Comparison of ENCODE assay signal across 8 cellular contexts in the genomic region with DNA sequence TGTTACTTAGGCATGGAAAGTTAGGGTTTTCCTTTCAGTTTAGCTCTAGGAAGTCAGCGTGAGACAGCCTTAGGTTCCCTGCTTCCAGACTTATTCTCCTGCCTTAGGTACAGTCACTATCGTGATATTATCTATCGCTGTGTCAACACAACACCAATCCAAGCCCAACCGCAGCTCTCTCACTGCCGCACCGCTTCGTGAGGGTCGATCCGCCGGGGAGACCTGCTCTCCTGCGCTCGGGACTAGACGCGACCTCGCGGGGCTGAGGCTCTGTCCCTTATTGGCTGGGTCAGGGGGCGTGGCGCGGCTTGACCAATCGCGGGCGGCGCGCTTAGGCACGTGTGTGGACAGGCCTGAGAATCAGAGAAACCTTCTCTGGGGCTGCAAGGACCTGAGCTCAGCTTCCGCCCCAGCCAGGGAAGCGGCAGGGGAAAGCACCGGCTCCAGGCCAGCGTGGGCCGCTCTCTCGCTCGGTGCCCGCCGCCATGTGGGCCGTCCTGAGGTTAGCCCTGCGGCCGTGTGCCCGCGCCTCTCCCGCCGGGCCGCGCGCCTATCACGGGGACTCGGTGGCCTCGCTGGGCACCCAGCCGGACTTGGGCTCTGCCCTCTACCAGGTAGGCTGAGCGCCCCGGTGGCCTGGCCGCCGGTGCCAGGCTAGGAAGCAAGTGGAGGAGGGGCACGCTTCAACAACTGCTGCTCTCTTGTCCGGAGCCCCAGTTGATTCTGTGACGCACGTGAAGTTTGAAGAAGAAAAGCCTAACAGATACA. TPM values are rescaled to one million over a fixed set of nuclear protein-coding genes. Genes with fewer than 3 reads are reported as not detected.
DNase-seq lines count a peak whose midpoint lies in the region; ATAC-seq and TF ChIP-seq lines count a peak whose summit lies in the region.

A gene (plus strand): TSS at position 400 of the 768 bp plus-strand sequence. CDS start 86 bp downstream, at position 486.

- H3K79me2 ChIP-seq in fibroblast of lung (ENCODE audit: control insufficient read depth, insufficient read depth, low read length): no peaks in the 10 kb centered on the region

- H3K4me1 ChIP-seq in fibroblast of lung (ENCODE audit: control insufficient read depth, extremely low read depth, insufficient read depth, low read length): no peaks in the 10 kb centered on the region
- peaks cover 16 to 34% of the 10 kb centered on the region in 2 donors for H3K4me1 ChIP-seq in naive thymus-derived CD4-positive, alpha-beta T cell (ENCODE audit: control insufficient read depth in 2 of 2, insufficient read depth in 2 of 2, low read length in 2 of 2)

- H2AFZ ChIP-seq in fibroblast of lung (ENCODE audit: low read length): peak within 1 kb of the TSS; percentile 98

- H3K27me3 ChIP-seq in fibroblast of lung (ENCODE audit: control insufficient read depth, insufficient read depth, low read length): no peaks in the 10 kb centered on the region
- H3K27me3 ChIP-seq in naive thymus-derived CD4-positive, alpha-beta T cell (ENCODE audit: control insufficient read depth in 2 of 2, insufficient read depth in 2 of 2, low read length in 2 of 2): no peaks in the 10 kb centered on the region

- no peaks in the 10 kb centered on the region for H3K9me3 ChIP-seq in fibroblast of lung (ENCODE audit: control insufficient read depth, insufficient read depth, low read depth, low read length)
- H3K9me3 ChIP-seq in naive thymus-derived CD4-positive, alpha-beta T cell (ENCODE audit: control insufficient read depth in 2 of 3, low read length in 3 of 3): no peaks in the 10 kb centered on the region

- H3K4me1 Mint-ChIP-seq in activated T-helper 17 cell treated with anti-CD3 and anti-CD28 coated beads, Interleukin-2, amount 50 U/mL, for 72 hours: peaks cover 26% of the 10 kb centered on the region
- peaks cover 26 to 49% (median 36%) of the 10 kb centered on the region in 7 donors for H3K4me1 Mint-ChIP-seq in naive thymus-derived CD4-positive, alpha-beta T cell
- peaks cover 21% of the 10 kb centered on the region for H3K4me1 Mint-ChIP-seq in stimulated activated memory B cell treated with anti-CD40 and anti-IgM and Interleukin-4, amounts not matched to agents 10 μg/mL and 1 μg/mL and 100 μg/mL, for 72 hours

- peak within 1 kb of the TSS; percentile 88 for H3K9ac ChIP-seq in fibroblast of lung (ENCODE audit: insufficient read depth, low read length)

- peak within 1 kb of the TSS; percentile 96 for H3K4me3 Mint-ChIP-seq in activated T-helper 17 cell treated with anti-CD3 and anti-CD28 coated beads, Interleukin-2, amount 50 U/mL, for 72 hours
- peak within 1 kb of the TSS; percentile 87 to 99 (median 94) for H3K4me3 Mint-ChIP-seq in naive thymus-derived CD4-positive, alpha-beta T cell
- peak within 1 kb of the TSS; percentile 97 for H3K4me3 Mint-ChIP-seq in stimulated activated memory B cell treated with anti-CD40 and anti-IgM and Interleukin-4, amounts not matched to agents 10 μg/mL and 1 μg/mL and 100 μg/mL, for 72 hours

- DNase-seq in EH (ENCODE audit: low read depth) (peak; percentile 96), GOT3 (lab: John Stamatoyannopoulos, UW) (peak; percentile 84), LHCN-M2 (ENCODE audit: low read depth) (peak; percentile 93), RPMI8226 (peak; percentile 99), fibroblast of lung (ENCODE audit: low read depth in 2 of 2) (peak; percentile 93 to 96)
- peak; percentile 91 to 95 (median 95) for DNase-seq in naive thymus-derived CD4-positive, alpha-beta T cell

- ATAC-seq in activated T-helper 17 cell treated with anti-CD3 and anti-CD28 coated beads, Interleukin-2, amount 50 U/mL, for 72 hours (replicated peaks): peak; percentile 98
- ATAC-seq in naive thymus-derived CD4-positive, alpha-beta T cell: peak; percentile 99
- peak; percentile 100 for ATAC-seq in stimulated activated memory B cell treated with anti-CD40 and anti-IgM and Interleukin-4, amounts not matched to agents 10 μg/mL and 1 μg/mL and 100 μg/mL, for 72 hours

- no peaks in the 10 kb centered on the region for H3K27me3 Mint-ChIP-seq in activated T-helper 17 cell treated with anti-CD3 and anti-CD28 coated beads, Interleukin-2, amount 50 U/mL, for 72 hours
- H3K27me3 Mint-ChIP-seq in naive thymus-derived CD4-positive, alpha-beta T cell: no peaks in the 10 kb centered on the region
- no peaks in the 10 kb centered on the region for H3K27me3 Mint-ChIP-seq in stimulated activated memory B cell treated with anti-CD40 and anti-IgM and Interleukin-4, amounts not matched to agents 10 μg/mL and 1 μg/mL and 100 μg/mL, for 72 hours

- peak within 1 kb of the TSS; percentile 98 for H3K27ac Mint-ChIP-seq in activated T-helper 17 cell treated with anti-CD3 and anti-CD28 coated beads, Interleukin-2, amount 50 U/mL, for 72 hours
- peak within 1 kb of the TSS; percentile 85 to 99 (median 97) for H3K27ac Mint-ChIP-seq in naive thymus-derived CD4-positive, alpha-beta T cell
- peak within 1 kb of the TSS; percentile 88 for H3K27ac Mint-ChIP-seq in stimulated activated memory B cell treated with anti-CD40 and anti-IgM and Interleukin-4, amounts not matched to agents 10 μg/mL and 1 μg/mL and 100 μg/mL, for 72 hours

- no peaks in the 10 kb centered on the region for H3K9me3 Mint-ChIP-seq in activated T-helper 17 cell treated with anti-CD3 and anti-CD28 coated beads, Interleukin-2, amount 50 U/mL, for 72 hours
- H3K9me3 Mint-ChIP-seq in naive thymus-derived CD4-positive, alpha-beta T cell: peaks cover 0 to 2% (median 0%) of the 10 kb centered on the region in 11 donors
- H3K9me3 Mint-ChIP-seq in stimulated activated memory B cell treated with anti-CD40 and anti-IgM and Interleukin-4, amounts not matched to agents 10 μg/mL and 1 μg/mL and 100 μg/mL, for 72 hours: no peaks in the 10 kb centered on the region

- no peaks in the 10 kb centered on the region for H4K20me1 ChIP-seq in fibroblast of lung (ENCODE audit: control insufficient read depth, extremely low read depth, insufficient read depth, low read length)

- H3K4me3 ChIP-seq in fibroblast of lung (replicated peaks in 1 of 4; ENCODE audit: control extremely low read depth in 1 of 4, insufficient read depth in 1 of 4, low read depth in 3 of 4, low read length in 4 of 4): peak within 1 kb of the TSS; percentile 78 to 90 (median 82)
- H3K4me3 ChIP-seq in naive thymus-derived CD4-positive, alpha-beta T cell (ENCODE audit: low read length): peak within 1 kb of the TSS; percentile 98

- peak within 1 kb of the TSS; percentile 93 for H3K4me2 ChIP-seq in fibroblast of lung (ENCODE audit: extremely low read depth, insufficient read depth, low read length)

- TF ChIP-seq CTCF in fibroblast of lung (conservative IDR thresholded peaks at IDR 0.05 in 1 of 2, IDR thresholded peaks at IDR 0.05 in 1 of 2; ENCODE audit: low read depth in 1 of 2, low read length in 2 of 2): no peak

- H3K36me3 ChIP-seq in fibroblast of lung (ENCODE audit: control insufficient read depth, insufficient read depth, low read length): no peaks in the 10 kb centered on the region
- peaks cover 0 to 3% (median 0%) of the 10 kb centered on the region in 3 experiments for H3K36me3 ChIP-seq in naive thymus-derived CD4-positive, alpha-beta T cell (ENCODE audit: control insufficient read depth in 2 of 3, insufficient read depth in 3 of 3, low read length in 3 of 3)

- POLR2A ChIA-PET in naive thymus-derived CD4-positive, alpha-beta T cell (lab: Charles Lee): interaction anchor here (0.6 to 2.2 kb wide), 4 partner anchors 9 to 131 kb away, joined by 3 to 10 read pairs (median 3); a partner anchor contains a TSS

- CTCF ChIA-PET in naive thymus-derived CD4-positive, alpha-beta T cell (lab: Charles Lee): interaction anchor here (0.6 kb wide), 1 partner anchor 8 kb away, joined by 4 read pairs; no protein-coding TSS in a partner anchor

- intact Hi-C loops in naive thymus-derived CD4-positive, alpha-beta T cell (cut with micrococcal nuclease): loop anchor here (1.0 to 10.0 kb wide), 5 partner anchors 14 to 1978 kb away; a partner anchor contains a TSS

- H3K36me3 Mint-ChIP-seq in activated T-helper 17 cell treated with anti-CD3 and anti-CD28 coated beads, Interleukin-2, amount 50 U/mL, for 72 hours (ENCODE audit: low read depth): peaks cover 8% of the 10 kb centered on the region
- peaks cover 0 to 17% (median 4%) of the 10 kb centered on the region in 5 donors for H3K36me3 Mint-ChIP-seq in naive thymus-derived CD4-positive, alpha-beta T cell
- H3K36me3 Mint-ChIP-seq in stimulated activated memory B cell treated with anti-CD40 and anti-IgM and Interleukin-4, amounts not matched to agents 10 μg/mL and 1 μg/mL and 100 μg/mL, for 72 hours: peaks cover 12% of the 10 kb centered on the region

- H3K27ac ChIP-seq in fibroblast of lung (ENCODE audit: insufficient read depth, low read length): peak within 1 kb of the TSS; percentile 74
- H3K27ac ChIP-seq in naive thymus-derived CD4-positive, alpha-beta T cell (ENCODE audit: low read depth, low read length): peak within 1 kb of the TSS; percentile 87

RNA-seq across cellular contexts. Expression of the gene that starts here (rescaled TPM):
- total RNA-seq in LHCN-M2 (2014; rRNA removed) (28.1 and 30.4 TPM in 2 replicates), fibroblast of lung (12.6 and 16.2 TPM in 2 replicates)
- polyA plus RNA-seq in LHCN-M2 (2012): 12.9 TPM
- total RNA-seq in activated T-helper 17 cell treated with anti-CD3 and anti-CD28 coated beads, Interleukin-2, amount 50 U/mL, for 72 hours: 10 to 100 TPM; 41.0 to 72.5 TPM
- polyA plus RNA-seq in fibroblast of lung: 25.6 and 31.6 TPM in 2 replicates
- polyA plus RNA-seq in fibroblast of lung (2012): 16.4 and 19.1 TPM in 2 replicates
- polyA minus RNA-seq in fibroblast of lung (ENCODE audit: low replicate concordance): 8.1 and 11.3 TPM in 2 replicates
- total RNA-seq in naive thymus-derived CD4-positive, alpha-beta T cell: 10 to 100 TPM; 22.4 to 41.0 (median 29.8) TPM
- 10 to 100 TPM; 21.5 to 22.0 TPM for polyA plus RNA-seq in naive thymus-derived CD4-positive, alpha-beta T cell

Comparison
In these comparisons a context has a peak if more than half of its experiments do, and no peak if none do; other contexts are left out.
1. Peak in every context shown above with its lines: DNase-seq, ATAC-seq, H3K4me3 ChIP-seq and H3K27ac ChIP-seq.